In genomic region chr3:24299801-24300626, GRCh38 we compare ENCODE assay signal across 12 cellular contexts.
DNase-seq lines count a peak whose midpoint lies in the region; TF ChIP-seq lines count a peak whose summit lies in the region.
"Had no signal": no experiment of that assay in that cellular context is flagged by ENCODE, and none has a peak within 500 bp of the region (broad histone marks: within the 10 kb centered on the region; RNA-seq: fewer than 3 reads in every experiment).

No MANE protein-coding gene starts in this region.

- H2BK5ac ChIP-seq in trophoblast cell (ENCODE audit: low read depth, low read length, poor library complexity): no peak overlapping the region

- H3K36me3 ChIP-seq in GM23248 (ENCODE audit: low read depth) (no peaks in the 10 kb centered on the region), SJSA1 (no peaks in the 10 kb centered on the region), trophoblast cell (ENCODE audit: control insufficient read depth in 1 of 2, insufficient read depth in 2 of 2, low read length in 2 of 2) (no peaks in the 10 kb centered on the region)

- 60 to 62% methylated on average over 6 of the region's 6 CpGs for WGBS in GM23248 (ENCODE audit: low coverage in 1 of 2, low lambda C conversion rate in 2 of 2, missing lambda C conversion rate in 2 of 2), 2 experiments
- no CpG with 5 or more reads among the region's 6 CpGs for WGBS in trophoblast cell (ENCODE audit: extremely low coverage, insufficient coverage, insufficient read length)

- H3F3A ChIP-seq in GM23248 (ENCODE audit: insufficient read depth): peaks cover 31% of the 10 kb centered on the region

- H2AK5ac ChIP-seq in trophoblast cell (ENCODE audit: low read length): no peak overlapping the region

- no peaks in the 10 kb centered on the region for H3K9me2 ChIP-seq in GM23248 (ENCODE audit: insufficient read depth)

- H3K9me3 ChIP-seq in GM23248 (ENCODE audit: low read depth): no peaks in the 10 kb centered on the region
- H3K9me3 ChIP-seq in SJSA1 (replicated peaks): no peaks in the 10 kb centered on the region
- no peaks in the 10 kb centered on the region for H3K9me3 ChIP-seq in trophoblast cell (ENCODE audit: insufficient read depth, low read depth, low read length)

- no peaks in the 10 kb centered on the region for H3K79me2 ChIP-seq in GM23248 (ENCODE audit: insufficient read depth)
- peaks cover 2% of the 10 kb centered on the region for H3K79me2 ChIP-seq in trophoblast cell (ENCODE audit: control insufficient read depth, insufficient read depth, low read length, poor library complexity)

- in situ Hi-C loops in GM23248 (cut with MboI): no loop called here
- in situ Hi-C loops in GM13976 (cut with MboI; ENCODE audit: low sequenced_read_pairs, unreplicated experiment): no loop called here

- H3K27me3 ChIP-seq in GM23248 (replicated peaks; ENCODE audit: insufficient read depth) (no peaks in the 10 kb centered on the region), SJSA1 (replicated peaks) (no peaks in the 10 kb centered on the region), trophoblast cell (ENCODE audit: insufficient read depth, low read length) (no peaks in the 10 kb centered on the region)

- H3K14ac ChIP-seq in trophoblast cell (ENCODE audit: low read length): no peak overlapping the region

- no peaks in the 10 kb centered on the region for H4K20me1 ChIP-seq in GM23248 (ENCODE audit: insufficient read depth)

- H3K4me1 ChIP-seq in GM23248 (ENCODE audit: insufficient read depth): peaks cover 22% of the 10 kb centered on the region
- H3K4me1 ChIP-seq in SJSA1 (replicated peaks): peaks cover 29% of the 10 kb centered on the region
- H3K4me1 ChIP-seq in trophoblast cell (ENCODE audit: control insufficient read depth in 1 of 2, insufficient read depth in 2 of 2, low read length in 2 of 2): peaks cover 2 to 8% of the 10 kb centered on the region in 2 experiments

- H4K12ac ChIP-seq in trophoblast cell (ENCODE audit: low read depth, low read length): no peak overlapping the region

- TF ChIP-seq CTCF in GM13976 (IDR thresholded peaks at IDR 0.05; ENCODE audit: borderline replicate concordance, control extremely low read depth, extremely low read depth, insufficient read depth, missing control alignments): no peak

- DNase-seq in GM23248: peak; percentile 89
- peak in 1 of 2 experiments; percentile 44 for DNase-seq in SJSA1 (ENCODE audit: low read depth in 1 of 2, low spot score in 2 of 2)
- DNase-seq in fibroblast of gingiva (ENCODE audit: low read depth): peak; percentile 44
- peak; percentile 97 to 99 for DNase-seq in trophoblast cell
- DNase-seq in NCI-H1092 (lab: John Stamatoyannopoulos, UW): no peak
- no peak for DNase-seq in GM13976 (ENCODE audit: low spot score)
- no peak for DNase-seq in NCI-H1694 (lab: John Stamatoyannopoulos, UW)
- DNase-seq in NCI-H82 (lab: John Stamatoyannopoulos, UW): no peak
- DNase-seq: activated CD4-positive, alpha-beta T cell treated with anti-CD3 and anti-CD28 coated beads for 48 hours; activated gamma-delta T cell treated with Interleukin-2 at 50 U/mL for 16 hours; NCI-H1930 had no signal

- H2AFZ ChIP-seq in GM23248: no peak overlapping the region
- no peak overlapping the region for H2AFZ ChIP-seq in trophoblast cell (ENCODE audit: insufficient read depth, low read length, poor library complexity)

- H3K18ac ChIP-seq in trophoblast cell (ENCODE audit: low read length): no peak overlapping the region

- H3K4me3 ChIP-seq in GM23248 (0 out of 2 replicates have a peak overlapping the region, but pooled peaks have one; percentile 16), SJSA1 (no peak overlapping the region), trophoblast cell (ENCODE audit: low read depth, low read length) (no peak overlapping the region)
- H3K4me3 ChIP-seq: GM12878 had no signal

- H3K27ac ChIP-seq in GM23248 (peak overlapping the region; percentile 66), SJSA1 (0 out of 2 replicates have a peak overlapping the region, but pooled peaks have one; percentile 19), trophoblast cell (ENCODE audit: low read depth, low read length) (peak overlapping the region; percentile 89)

- H3K79me1 ChIP-seq in trophoblast cell (ENCODE audit: low read length): peaks cover 6% of the 10 kb centered on the region

- H2BK120ac ChIP-seq in trophoblast cell (ENCODE audit: insufficient read depth, low read length, poor library complexity): peak overlapping the region; percentile 50

- H3K4me2 ChIP-seq in GM23248 (ENCODE audit: unreplicated experiment) (peak overlapping the region; percentile 61), trophoblast cell (ENCODE audit: low read length) (no peak overlapping the region)

- no peak overlapping the region for H3K4ac ChIP-seq in trophoblast cell (ENCODE audit: low read depth, low read length)

- H3K23ac ChIP-seq in trophoblast cell (ENCODE audit: low read length): no peak overlapping the region

- H3K9ac ChIP-seq in GM23248 (no peak overlapping the region), trophoblast cell (ENCODE audit: low read length) (no peak overlapping the region)

- H2BK12ac ChIP-seq in trophoblast cell (ENCODE audit: low read length): no peak overlapping the region

- no peak overlapping the region for H4K91ac ChIP-seq in trophoblast cell (ENCODE audit: low read depth, low read length)

- H4K8ac ChIP-seq in trophoblast cell (ENCODE audit: low read depth, low read length): no peak overlapping the region

Comparison
In these comparisons a context has a peak if more than half of its experiments do, and no peak if none do; other contexts are left out.
1. DNase-seq: peak in GM23248 (single experiment), fibroblast of gingiva (single experiment) and trophoblast cell (2 of 2); none in NCI-H1092 (single experiment), GM13976 (single experiment), NCI-H1694 (single experiment) and NCI-H82 (single experiment).
2. H3K27ac ChIP-seq: peak in every context shown above with its lines; median percentile 89 in trophoblast cell; 66 in GM23248; 19 in SJSA1.